In genomic region chr19:32809254-32809653, GRCh38 we compare ENCODE assay signal across 17 cellular contexts.
DNase-seq lines count a peak whose midpoint lies in the region; FAIRE-seq and TF ChIP-seq lines count a peak whose summit lies in the region.
"Had no signal": no experiment of that assay in that cellular context is flagged by ENCODE, and none has a peak within 500 bp of the region (broad histone marks: within the 10 kb centered on the region; RNA-seq: fewer than 3 reads in every experiment).

No MANE protein-coding gene starts in this region.

- no TSS peak for BruUV-seq in mammary epithelial cell (replicated peaks; lab: Mats Ljungman, UMichigan)

- no peaks in the 10 kb centered on the region for H3K36me3 ChIP-seq in mammary epithelial cell (ENCODE audit: insufficient read depth, low read length)
- H3K36me3 ChIP-seq in small intestine (ENCODE audit: control insufficient read depth in 2 of 2, insufficient read depth in 2 of 2, low read length in 2 of 2): no peaks in the 10 kb centered on the region
- H3K36me3 ChIP-seq in colonic mucosa: no peaks in the 10 kb centered on the region
- H3K36me3 ChIP-seq: tibial artery had no signal

- no peaks in the 10 kb centered on the region for H3K9me3 Mint-ChIP-seq in activated CD4-positive, alpha-beta T cell treated with anti-CD3 and anti-CD28 coated beads, Interleukin-2, amount 10 ng/mL, durations not matched to agents 7 days and 5 days

- peak overlapping the region; percentile 60 for H3K27ac Mint-ChIP-seq in activated CD4-positive, alpha-beta T cell treated with anti-CD3 and anti-CD28 coated beads, Interleukin-2, amount 10 ng/mL, durations not matched to agents 7 days and 5 days

- 59% methylated on average over 4 of the region's 5 CpGs for WGBS in mammary epithelial cell (ENCODE audit: low coverage, missing lambda C conversion rate)
- WGBS in small intestine, 3 donors: 18 to 45% (median 34%) methylated on average over 5 of the region's 5 CpGs

- TF ChIP-seq CTCF in mammary epithelial cell (conservative IDR thresholded peaks at IDR 0.05 in 1 of 2, IDR thresholded peaks at IDR 0.05 in 1 of 2; ENCODE audit: extremely low read depth in 1 of 2, insufficient read depth in 1 of 2, low read depth in 1 of 2, low read length in 2 of 2): no peak
- TF ChIP-seq CTCF in colonic mucosa (IDR thresholded peaks at IDR 0.05): no peak

- H3K4me1 ChIP-seq in mammary epithelial cell (ENCODE audit: insufficient read depth, low read length) (no peaks in the 10 kb centered on the region), small intestine (ENCODE audit: control insufficient read depth in 2 of 2, insufficient read depth in 1 of 2, low read depth in 1 of 2, low read length in 1 of 2) (peaks cover 0 to 2% of the 10 kb centered on the region in 2 donors), colonic mucosa (no peaks in the 10 kb centered on the region)
- H3K4me1 ChIP-seq: tibial artery had no signal

- H3K4me2 ChIP-seq in mammary epithelial cell (ENCODE audit: insufficient read depth, low read depth, low read length): no peak overlapping the region

- no peaks in the 10 kb centered on the region for H3K36me3 Mint-ChIP-seq in activated CD4-positive, alpha-beta T cell treated with anti-CD3 and anti-CD28 coated beads, Interleukin-2, amount 10 ng/mL, durations not matched to agents 7 days and 5 days (ENCODE audit: low read depth)

- H3K27me3 ChIP-seq in mammary epithelial cell (ENCODE audit: insufficient read depth, low read length): no peaks in the 10 kb centered on the region
- no peaks in the 10 kb centered on the region for H3K27me3 ChIP-seq in small intestine (ENCODE audit: control insufficient read depth in 2 of 2, insufficient read depth in 2 of 2, low read length in 2 of 2)
- H3K27me3 ChIP-seq in colonic mucosa: no peaks in the 10 kb centered on the region
- H3K27me3 ChIP-seq: tibial artery had no signal

- H3K27ac ChIP-seq in mammary epithelial cell (ENCODE audit: insufficient read depth, low read depth, low read length): no peak overlapping the region
- H3K27ac ChIP-seq in small intestine (ENCODE audit: low read depth in 1 of 2, low read length in 1 of 2): no peak overlapping the region
- no peak overlapping the region for H3K27ac ChIP-seq in colonic mucosa
- H3K27ac ChIP-seq: tibial artery had no signal

- peaks cover under 1% of the 10 kb centered on the region for H3K27me3 Mint-ChIP-seq in activated CD4-positive, alpha-beta T cell treated with anti-CD3 and anti-CD28 coated beads, Interleukin-2, amount 10 ng/mL, durations not matched to agents 7 days and 5 days

- H3K9ac ChIP-seq in mammary epithelial cell (ENCODE audit: insufficient read depth, low read length): no peak overlapping the region
- H3K9ac ChIP-seq in colonic mucosa (ENCODE audit: low read depth in 2 of 2, low read length in 2 of 2): no peak overlapping the region

- no peak for DNase-seq in activated CD4-positive, alpha-beta T cell treated with anti-CD3 and anti-CD28 coated beads, Interleukin-2, amount 10 ng/mL, durations not matched to agents 7 days and 5 days
- DNase-seq in activated CD4-positive, alpha-beta T cell treated with anti-CD3 and anti-CD28 coated beads, Interleukin-2, amount 50 U/mL, for 1 hour: no peak
- DNase-seq in NCI-H510A treated with DMSO at 0.1 percent for 48 hours (lab: John Stamatoyannopoulos, UW) (peak; percentile 57), mammary epithelial cell (no peak), small intestine (peak; percentile 33), mucosa of gallbladder (ENCODE audit: low spot score) (no peak), 8988T (no peak), colonic mucosa (no peak)
- DNase-seq: activated CD8-positive, alpha-beta memory T cell treated with anti-CD3 and anti-CD28 coated beads for 24 hours; activated effector memory CD4-positive, alpha-beta T cell treated with Interleukin-2 at 50 U/mL for 16 hours; effector CD8-positive, alpha-beta T cell; GF-D8; hypothalamus; NCI-H748 treated with DMSO at 0.1 percent for 48 hours; SHP77 treated with DMSO at 0.1 percent for 48 hours; tibial artery had no signal

- in situ Hi-C loops in mammary epithelial cell (cut with MboI; ENCODE audit: low sequenced_read_pairs in 2 of 2): no loop called here

- no peak for FAIRE-seq in small intestine (lab: Jason Lieb, UNC)
- FAIRE-seq: bronchial epithelial cell had no signal

- H3K9me3 ChIP-seq in mammary epithelial cell (replicated peaks; ENCODE audit: insufficient read depth, low read length) (no peaks in the 10 kb centered on the region), small intestine (ENCODE audit: control insufficient read depth, low read depth) (no peaks in the 10 kb centered on the region), colonic mucosa (no peaks in the 10 kb centered on the region)
- H3K9me3 ChIP-seq: tibial artery had no signal

- CTCF ChIA-PET in activated CD4-positive, alpha-beta T cell treated with anti-CD3 and anti-CD28 coated beads, Interleukin-2, amount 10 ng/mL, durations not matched to agents 7 days and 5 days (lab: Charles Lee): no interaction called here
- CTCF ChIA-PET in mammary epithelial cell (lab: Charles Lee; ENCODE audit: low non-redundant PET): no interaction called here

- H3K79me2 ChIP-seq in mammary epithelial cell (ENCODE audit: insufficient read depth, low read length): no peaks in the 10 kb centered on the region

- H3K4me3 Mint-ChIP-seq in activated CD4-positive, alpha-beta T cell treated with anti-CD3 and anti-CD28 coated beads, Interleukin-2, amount 10 ng/mL, durations not matched to agents 7 days and 5 days: no peak overlapping the region

- peak overlapping the region; percentile 33 for H2AFZ ChIP-seq in mammary epithelial cell (ENCODE audit: low read depth, low read length)

- POLR2A ChIA-PET in activated CD4-positive, alpha-beta T cell treated with anti-CD3 and anti-CD28 coated beads, Interleukin-2, amount 10 ng/mL, durations not matched to agents 7 days and 5 days (lab: Charles Lee): no interaction called here

- no peak overlapping the region for H3K4me3 ChIP-seq in mammary epithelial cell (replicated peaks in 1 of 3; ENCODE audit: insufficient read depth in 1 of 3, low read depth in 2 of 3, low read length in 3 of 3)
- no peak overlapping the region for H3K4me3 ChIP-seq in small intestine (ENCODE audit: low read depth in 1 of 2, low read length in 2 of 2)
- no peak overlapping the region for H3K4me3 ChIP-seq in colonic mucosa
- H3K4me3 ChIP-seq: tibial artery had no signal

- dilution Hi-C loops in mammary epithelial cell (cut with HindIII; ENCODE audit: low sequenced_read_pairs): no loop called here

- no peaks in the 10 kb centered on the region for H4K20me1 ChIP-seq in mammary epithelial cell (ENCODE audit: insufficient read depth, low read length)

- H3K4me1 Mint-ChIP-seq in activated CD4-positive, alpha-beta T cell treated with anti-CD3 and anti-CD28 coated beads, Interleukin-2, amount 10 ng/mL, durations not matched to agents 7 days and 5 days: peaks cover 18% of the 10 kb centered on the region

- intact Hi-C loops in mammary epithelial cell (cut with micrococcal nuclease): no loop called here
- intact Hi-C loops in colonic mucosa (cut with DNase I): no loop called here

Comparison
In these comparisons a context has a peak if more than half of its experiments do, and no peak if none do; other contexts are left out.
1. DNase-seq: peak in NCI-H510A treated with DMSO at 0.1 percent for 48 hours (single experiment) and small intestine (single experiment); none in activated CD4-positive, alpha-beta T cell treated with anti-CD3 and anti-CD28 coated beads, Interleukin-2, amount 10 ng/mL, durations not matched to agents 7 days and 5 days (single experiment), activated CD4-positive, alpha-beta T cell treated with anti-CD3 and anti-CD28 coated beads, Interleukin-2, amount 50 U/mL, for 1 hour (single experiment), mammary epithelial cell (single experiment), mucosa of gallbladder (single experiment), 8988T (single experiment) and colonic mucosa (single experiment).